In genomic region chr6:108557494-108558371, GRCh38 we compare ENCODE assay signal across 8 cellular contexts. TPM values are rescaled to one million over a fixed set of nuclear protein-coding genes. Genes with fewer than 3 reads are reported as not detected.
DNase-seq lines count a peak whose midpoint lies in the region; ATAC-seq and TF ChIP-seq lines count a peak whose summit lies in the region.

No MANE protein-coding gene starts in this region.

- no peaks in the 10 kb centered on the region for H3K9me2 ChIP-seq in hepatocyte (replicated peaks; ENCODE audit: insufficient read depth)

- peak; percentile 30 to 51 for TF ChIP-seq POLR2A in vagina (IDR thresholded peaks at IDR 0.05)

- H3K79me2 ChIP-seq in hepatocyte, result peaks cover 11% of the 10 kb centered on the region

- peak overlapping the region; percentile 98 for H3K4me2 ChIP-seq in hepatocyte

- H3K9me3 ChIP-seq in ascending aorta (no peaks in the 10 kb centered on the region), hepatocyte (ENCODE audit: low read depth) (no peaks in the 10 kb centered on the region), vagina (no peaks in the 10 kb centered on the region)

- H3K4me1 ChIP-seq in ascending aorta (peaks cover 4 to 14% of the 10 kb centered on the region in 2 donors), hepatocyte (ENCODE audit: insufficient read depth) (peaks cover 11% of the 10 kb centered on the region), rectal smooth muscle tissue (ENCODE audit: control insufficient read depth, insufficient read depth, low read length) (peaks cover 14% of the 10 kb centered on the region), vagina (peaks cover 28% of the 10 kb centered on the region)

- H3K36me3 ChIP-seq in ascending aorta, result peaks cover 0 to 8% of the 10 kb centered on the region in 2 donors
- H3K36me3 ChIP-seq in hepatocyte (replicated peaks; ENCODE audit: insufficient read depth, low read depth), result no peaks in the 10 kb centered on the region
- H3K36me3 ChIP-seq in rectal smooth muscle tissue (ENCODE audit: control insufficient read depth, insufficient read depth, low read length), result peaks cover 2% of the 10 kb centered on the region
- H3K36me3 ChIP-seq in vagina, result peaks cover 0 to 8% of the 10 kb centered on the region in 2 donors

- peaks cover 10% of the 10 kb centered on the region for H4K20me1 ChIP-seq in hepatocyte (ENCODE audit: insufficient read depth, poor library complexity, severe bottlenecking)

- TF ChIP-seq CTCF in GM13977 (IDR thresholded peaks at IDR 0.05; ENCODE audit: extremely low read depth, insufficient read depth, missing control alignments), result no peak
- TF ChIP-seq CTCF in ascending aorta (IDR thresholded peaks at IDR 0.05), result peak in 1 of 3 experiments; percentile 18
- peak; percentile 15 for TF ChIP-seq CTCF in hepatocyte (IDR thresholded peaks at IDR 0.05; ENCODE audit: poor library complexity)
- no peak for TF ChIP-seq CTCF in vagina (IDR thresholded peaks at IDR 0.05)

- in situ Hi-C loops in GM13977 (cut with MboI; ENCODE audit: low pct_unique_long_range_greater_than_20kb, low sequenced_read_pairs, unreplicated experiment), result no loop called here

- H2AFZ ChIP-seq in hepatocyte, result peak overlapping the region; percentile 80

- H3K27me3 ChIP-seq in ascending aorta, result no peaks in the 10 kb centered on the region
- H3K27me3 ChIP-seq in hepatocyte, result no peaks in the 10 kb centered on the region
- H3K27me3 ChIP-seq in rectal smooth muscle tissue (ENCODE audit: control insufficient read depth, insufficient read depth, low read length), result no peaks in the 10 kb centered on the region
- H3K27me3 ChIP-seq in vagina, result no peaks in the 10 kb centered on the region

- H3K9ac ChIP-seq in rectal smooth muscle tissue (ENCODE audit: low read length), result peak overlapping the region; percentile 97

- intact Hi-C loops in ascending aorta (cut with DNase I) (loop anchor here (1.0 to 10.0 kb wide), 11 partner anchors 95 to 747 kb away; partner anchors contain the start of genes ARMC2, CEP57L1 and SESN1), vagina (cut with DNase I) (loop anchor here (10.0 kb wide), 1 partner anchor 827 kb away; the partner anchor contains the start of gene CD164)

- ATAC-seq in HG03039 (IDR thresholded peaks at IDR 0.05; ENCODE audit: unreplicated experiment), result no peak

- WGBS in hepatocyte (ENCODE audit: low lambda C conversion rate, missing lambda C conversion rate), result 2% methylated on average over 51 of the region's 105 CpGs

- H3K4me3 ChIP-seq in ascending aorta (peak overlapping the region; percentile 87 to 93), hepatocyte (peak overlapping the region; percentile 41), rectal smooth muscle tissue (ENCODE audit: low read length) (peak overlapping the region; percentile 90), vagina (peak overlapping the region; percentile 77 to 94)

- H3K27ac ChIP-seq in ascending aorta, result peak overlapping the region; percentile 98
- peak overlapping the region; percentile 99 for H3K27ac ChIP-seq in hepatocyte
- H3K27ac ChIP-seq in rectal smooth muscle tissue (ENCODE audit: low read depth, low read length), result peak overlapping the region; percentile 99
- H3K27ac ChIP-seq in vagina, result peak overlapping the region; percentile 99

- peak; percentile 70 for DNase-seq in GM13977 (ENCODE audit: low spot score)
- peak; percentile 11 for DNase-seq in NCI-H1092 (lab: John Stamatoyannopoulos, UW)
- peak; percentile 62 for DNase-seq in T1000 (lab: John Stamatoyannopoulos, UW)
- peak in 1 of 2 donors; percentile 90 for DNase-seq in ascending aorta (ENCODE audit: low spot score in 2 of 2)
- peak; percentile 94 for DNase-seq in hepatocyte (ENCODE audit: low spot score)
- DNase-seq in vagina (ENCODE audit: extremely low spot score in 2 of 2), result no peak

RNA-seq across cellular contexts. Expression of gene FOXO3, which starts 3.0 kb away (rescaled TPM):
- 91.5 TPM for total RNA-seq in ascending aorta
- total RNA-seq in hepatocyte, result 51.0 and 54.9 TPM in 2 replicates
- 44.6 and 50.1 TPM in 2 replicates for polyA plus RNA-seq in hepatocyte
- 110 TPM for total RNA-seq in vagina

Comparison
In these comparisons a context has a peak if more than half of its experiments do, and no peak if none do; other contexts are left out.
1. DNase-seq: peak in GM13977 (single experiment), NCI-H1092 (single experiment), T1000 (single experiment) and hepatocyte (single experiment); none in vagina (0 of 2).
2. Peak in every context shown above with its lines, with median percentiles within 50 percentile points of each other: H3K27ac ChIP-seq and H3K4me3 ChIP-seq.